In the genomic region with DNA sequence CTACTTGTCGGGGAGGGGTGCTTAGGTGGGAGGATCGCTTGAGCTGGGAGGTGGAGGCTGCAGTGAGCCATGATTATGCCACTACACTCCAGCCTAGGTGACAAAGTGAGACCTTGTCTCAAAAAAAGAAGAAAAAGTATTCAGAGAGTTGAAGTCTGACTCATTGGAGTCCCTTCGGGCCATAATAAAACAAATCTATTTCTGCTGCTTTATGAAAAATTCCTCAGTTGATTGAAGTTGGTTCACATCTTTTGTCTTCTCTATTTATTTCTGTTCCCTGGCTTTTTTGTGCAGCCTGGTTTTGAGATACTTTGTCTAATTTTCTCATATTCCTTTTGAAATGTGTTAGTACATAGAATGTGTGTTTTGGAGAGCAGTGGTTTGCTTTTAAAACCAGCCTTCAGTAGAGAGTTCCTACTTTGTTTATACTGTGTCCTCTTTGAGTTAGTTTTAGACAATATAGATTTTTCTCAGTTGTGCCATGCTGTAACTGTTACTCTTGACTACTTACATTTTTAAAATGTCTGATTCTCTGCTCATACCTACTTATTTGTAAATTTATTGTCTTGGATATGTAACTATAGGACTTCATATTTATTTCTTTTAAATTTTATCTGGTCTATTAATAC, we compare ENCODE assay signal across 18 cellular contexts. TPM values are rescaled to one million over a fixed set of nuclear protein-coding genes. Genes with fewer than 3 reads are reported as not detected.
DNase-seq lines count a peak whose midpoint lies in the region; ATAC-seq and TF ChIP-seq lines count a peak whose summit lies in the region.
"Had no signal": no experiment of that assay in that cellular context is flagged by ENCODE, and none has a peak within 500 bp of the region (broad histone marks: within the 10 kb centered on the region; RNA-seq: fewer than 3 reads in every experiment).

No MANE protein-coding gene starts in this region.

- no peak overlapping the region for H3K27ac ChIP-seq in CD4-positive, alpha-beta T cell (ENCODE audit: low read depth, low read length)
- H3K27ac ChIP-seq in IMR-90 (ENCODE audit: insufficient read depth, low read length): no peak overlapping the region
- H3K27ac ChIP-seq in mammary epithelial cell (ENCODE audit: insufficient read depth, low read depth, low read length): peak overlapping the region; percentile 5
- H3K27ac ChIP-seq: heart right ventricle had no signal

- no peak overlapping the region for H2BK15ac ChIP-seq in IMR-90 (ENCODE audit: low read depth, low read length)

- H3K27me3 Mint-ChIP-seq in CD4-positive, alpha-beta T cell: no peaks in the 10 kb centered on the region
- H3K27me3 Mint-ChIP-seq in mesothelial cell of epicardium (ENCODE audit: low read depth): no peaks in the 10 kb centered on the region

- peaks cover 64% of the 10 kb centered on the region for H3K36me3 Mint-ChIP-seq in CD4-positive, alpha-beta T cell (ENCODE audit: low read depth)
- peaks cover 24% of the 10 kb centered on the region for H3K36me3 Mint-ChIP-seq in mesothelial cell of epicardium

- DNase-seq in CD4-positive, alpha-beta T cell: no peak
- DNase-seq in IMR-90: peak; percentile 13
- peak; percentile 15 for DNase-seq in mammary epithelial cell
- no peak for DNase-seq in mesothelial cell of epicardium (ENCODE audit: low spot score in 2 of 2, unreplicated experiment in 2 of 2)
- no peak for DNase-seq in NCI-H1048 (lab: John Stamatoyannopoulos, UW)
- no peak for DNase-seq in NK-92 treated with Interleukin-12 subunit alpha and Interleukin-12 subunit beta, amount 100 ng/mL, for 24 hours (lab: John Stamatoyannopoulos, UW)
- DNase-seq in HEK293T (ENCODE audit: extremely low spot score): no peak
- no peak for DNase-seq in activated naive CD4-positive, alpha-beta T cell treated with Interleukin-2 at 50 U/mL for 16 hours
- DNase-seq: activated CD4-positive, alpha-beta T cell treated with anti-CD3 and anti-CD28 coated beads for 4 hours; activated T-cell treated with anti-CD3 and anti-CD28 coated beads, Interleukin-2, amount 50 U/mL, for 1 hour; Calu3; heart right ventricle; NCI-H1436 treated with DMSO at 0.1 percent for 48 hours; NCI-H345; SHP77 treated with DMSO at 0.1 percent for 48 hours; small intestine; stimulated activated naive CD4-positive, alpha-beta T cell; T1000 had no signal

- no peaks in the 10 kb centered on the region for H3K9me3 Mint-ChIP-seq in CD4-positive, alpha-beta T cell
- H3K9me3 Mint-ChIP-seq in mesothelial cell of epicardium: no peaks in the 10 kb centered on the region

- H3K79me2 ChIP-seq in mammary epithelial cell (ENCODE audit: insufficient read depth, low read length): peaks cover 79% of the 10 kb centered on the region

- peaks cover 24 to 45% of the 10 kb centered on the region in 2 experiments for H3K79me1 ChIP-seq in IMR-90 (ENCODE audit: low read depth in 1 of 2, low read length in 2 of 2)

- no peak overlapping the region for H2BK120ac ChIP-seq in IMR-90 (ENCODE audit: low read depth, low read length)

- no peak overlapping the region for H2BK20ac ChIP-seq in IMR-90 (ENCODE audit: low read depth, low read length)

- H3K9me1 ChIP-seq in IMR-90 (ENCODE audit: insufficient read depth, low read length): 0 out of 2 replicates have a peak, but pooled peaks cover 9% of the 10 kb centered on the region

- dilution Hi-C loops in IMR-90 (cut with HindIII; ENCODE audit: low sequenced_read_pairs, unreplicated experiment): no loop called here
- dilution Hi-C loops in mammary epithelial cell (cut with HindIII; ENCODE audit: low sequenced_read_pairs): loop anchor here (5.0 kb wide), 1 partner anchor 91 kb away; no protein-coding TSS in a partner anchor

- TF ChIP-seq CTCF in CD4-positive, alpha-beta T cell (IDR thresholded peaks at IDR 0.05): no peak
- TF ChIP-seq CTCF in IMR-90 (conservative IDR thresholded peaks at IDR 0.05; ENCODE audit: low read depth, low read length) (no peak), mammary epithelial cell (conservative IDR thresholded peaks at IDR 0.05 in 1 of 2, IDR thresholded peaks at IDR 0.05 in 1 of 2; ENCODE audit: extremely low read depth in 1 of 2, insufficient read depth in 1 of 2, low read depth in 1 of 2, low read length in 2 of 2) (no peak), mesothelial cell of epicardium (IDR thresholded peaks at IDR 0.05; ENCODE audit: unreplicated experiment) (no peak)

- WGBS in IMR-90 (ENCODE audit: extremely low coverage in 2 of 2, insufficient read length in 1 of 2), 2 experiments: 100% methylated on average over 1 of the region's 3 CpGs; no CpG with 5 or more reads in 1 of the 2 experiments
- WGBS in mammary epithelial cell (ENCODE audit: low coverage, missing lambda C conversion rate): 19% methylated on average over 3 of the region's 3 CpGs

- no peak overlapping the region for H3K18ac ChIP-seq in IMR-90 (ENCODE audit: low read depth, low read length)

- H4K5ac ChIP-seq in IMR-90 (ENCODE audit: low read depth, low read length): no peak overlapping the region

- H4K8ac ChIP-seq in IMR-90 (ENCODE audit: low read depth in 2 of 2, low read length in 2 of 2): no peak overlapping the region

- POLR2A ChIA-PET in CD4-positive, alpha-beta T cell (lab: Charles Lee): interaction anchor here (0.7 kb wide), 1 partner anchor 36 kb away, joined by 4 read pairs; a partner anchor contains a TSS
- POLR2A ChIA-PET in IMR-90 (lab: Charles Lee; ENCODE audit: unreplicated experiment) (no interaction called here), HEK293T (lab: Yijun Ruan, JAX) (no interaction called here)

- TF ChIP-seq RAD21 in IMR-90 (IDR thresholded peaks at IDR 0.05; ENCODE audit: low read length): no peak

- H3K9me3 ChIP-seq in CD4-positive, alpha-beta T cell (ENCODE audit: control insufficient read depth, low read length): no peaks in the 10 kb centered on the region
- H3K9me3 ChIP-seq in IMR-90 (ENCODE audit: control insufficient read depth, insufficient read depth, low read length) (no peaks in the 10 kb centered on the region), mammary epithelial cell (replicated peaks; ENCODE audit: insufficient read depth, low read length) (no peaks in the 10 kb centered on the region)
- H3K9me3 ChIP-seq: heart right ventricle had no signal

- no peak overlapping the region for H3K23ac ChIP-seq in IMR-90 (ENCODE audit: low read depth, low read length)

- peaks cover 46% of the 10 kb centered on the region for H3K4me1 Mint-ChIP-seq in CD4-positive, alpha-beta T cell (ENCODE audit: low read depth)
- peaks cover 28% of the 10 kb centered on the region for H3K4me1 Mint-ChIP-seq in mesothelial cell of epicardium

- peaks cover 6% of the 10 kb centered on the region; the same call in 1 of the 2 replicates for H3K4me1 ChIP-seq in IMR-90 (ENCODE audit: control insufficient read depth, insufficient read depth, low read length)
- H3K4me1 ChIP-seq in mammary epithelial cell (ENCODE audit: insufficient read depth, low read length): peaks cover 10% of the 10 kb centered on the region

- no peak overlapping the region for H2AK9ac ChIP-seq in IMR-90 (replicated peaks; ENCODE audit: low read depth, low read length, poor library complexity)

- H4K20me1 ChIP-seq in IMR-90 (ENCODE audit: insufficient read depth, low read length) (peaks cover 37% of the 10 kb centered on the region), mammary epithelial cell (ENCODE audit: insufficient read depth, low read length) (no peaks in the 10 kb centered on the region)

- H2AK5ac ChIP-seq in IMR-90 (ENCODE audit: low read depth, low read length): no peak overlapping the region

- no peak overlapping the region for H2BK5ac ChIP-seq in IMR-90 (ENCODE audit: low read depth, low read length, poor library complexity, severe bottlenecking)

- H3K56ac ChIP-seq in IMR-90 (ENCODE audit: extremely low read depth, insufficient read depth, low read length): no peak overlapping the region

- H2AFZ ChIP-seq in IMR-90 (replicated peaks; ENCODE audit: low read length, poor library complexity): no peak overlapping the region
- no peak overlapping the region for H2AFZ ChIP-seq in mammary epithelial cell (ENCODE audit: low read depth, low read length)

- in situ Hi-C loops in IMR-90 (cut with MboI; ENCODE audit: low sequenced_read_pairs): no loop called here
- in situ Hi-C loops in mammary epithelial cell (cut with MboI; ENCODE audit: low sequenced_read_pairs in 2 of 2): no loop called here

- H3K14ac ChIP-seq in IMR-90 (replicated peaks; ENCODE audit: low read depth, low read length): no peak overlapping the region

- no peak for TF ChIP-seq POLR2A in IMR-90 (IDR thresholded peaks at IDR 0.05; ENCODE audit: low read depth, low read length)

- H3K36me3 ChIP-seq in IMR-90 (ENCODE audit: control insufficient read depth, insufficient read depth, low read length) (peaks cover 9% of the 10 kb centered on the region), mammary epithelial cell (ENCODE audit: insufficient read depth, low read length) (peaks cover 21% of the 10 kb centered on the region)

- H3K27ac Mint-ChIP-seq in CD4-positive, alpha-beta T cell: peak overlapping the region; percentile 58
- H3K27ac Mint-ChIP-seq in mesothelial cell of epicardium: peak overlapping the region; percentile 92

- CTCF ChIA-PET in CD4-positive, alpha-beta T cell (lab: Charles Lee): no interaction called here
- CTCF ChIA-PET in IMR-90 (lab: Yijun Ruan, JAX): no interaction called here
- CTCF ChIA-PET in mammary epithelial cell (lab: Charles Lee; ENCODE audit: low non-redundant PET): no interaction called here
- CTCF ChIA-PET in HEK293T (lab: Yijun Ruan, JAX): interaction anchor here (1.2 kb wide), 1 partner anchor 10 kb away, joined by 3 read pairs; no protein-coding TSS in a partner anchor

- no peak overlapping the region for H4K91ac ChIP-seq in IMR-90 (ENCODE audit: insufficient read depth, low read depth, low read length)

- H3K9ac ChIP-seq in IMR-90 (ENCODE audit: low read depth, low read length) (no peak overlapping the region), mammary epithelial cell (ENCODE audit: insufficient read depth, low read length) (no peak overlapping the region)

- no peak overlapping the region for H3K4ac ChIP-seq in IMR-90 (ENCODE audit: low read depth, low read length)

- intact Hi-C loops in CD4-positive, alpha-beta T cell (cut with DNase I, micrococcal nuclease): no loop called here
- intact Hi-C loops in IMR-90 (cut with micrococcal nuclease): loop anchor here (5.0 kb wide), 1 partner anchor 34 kb away; no protein-coding TSS in a partner anchor
- intact Hi-C loops in mammary epithelial cell (cut with micrococcal nuclease): no loop called here

- H3K4me3 ChIP-seq in IMR-90 (ENCODE audit: insufficient read depth, low read depth, low read length) (no peak overlapping the region), mammary epithelial cell (replicated peaks in 1 of 3; ENCODE audit: insufficient read depth in 1 of 3, low read depth in 2 of 3, low read length in 3 of 3) (no peak overlapping the region)
- H3K4me3 ChIP-seq: heart right ventricle had no signal

- H3K4me3 Mint-ChIP-seq in CD4-positive, alpha-beta T cell: peak overlapping the region; percentile 3
- no peak overlapping the region for H3K4me3 Mint-ChIP-seq in mesothelial cell of epicardium

- H3K4me2 ChIP-seq in IMR-90 (ENCODE audit: low read depth, low read length) (peak overlapping the region; percentile 62; the same call in 1 of the 2 replicates), mammary epithelial cell (ENCODE audit: insufficient read depth, low read depth, low read length) (no peak overlapping the region)

- no peaks in the 10 kb centered on the region for H3K27me3 ChIP-seq in CD4-positive, alpha-beta T cell (ENCODE audit: control insufficient read depth, insufficient read depth, low read length)
- H3K27me3 ChIP-seq in IMR-90 (ENCODE audit: control insufficient read depth, insufficient read depth, low read length) (no peaks in the 10 kb centered on the region), mammary epithelial cell (ENCODE audit: insufficient read depth, low read length) (no peaks in the 10 kb centered on the region)
- H3K27me3 ChIP-seq: heart right ventricle had no signal

- ATAC-seq in CD4-positive, alpha-beta T cell (ENCODE audit: poor library complexity): no peak
- ATAC-seq in IMR-90 (ENCODE audit: low read depth): peak; percentile 72
- ATAC-seq: heart right ventricle had no signal

- BruUV-seq in IMR-90 (replicated peaks; lab: Mats Ljungman, UMichigan) (no TSS peak), mammary epithelial cell (replicated peaks; lab: Mats Ljungman, UMichigan) (no TSS peak)

RNA-seq across cellular contexts. Expression of a gene that starts 36.7 kb away (rescaled TPM):
- 100 to 1,000 TPM; 177 to 194 TPM for total RNA-seq in CD4-positive, alpha-beta T cell
- total RNA-seq in IMR-90 (2012; rRNA removed) (14.9 and 30.6 TPM in 2 replicates), mammary epithelial cell (100 to 1,000 TPM in 1 of 2 donors, 10 to 100 TPM in 1; 44.0 to 110 TPM), mesothelial cell of epicardium (137 to 145 TPM (median 142 TPM) in 3 replicates)
- polyA plus RNA-seq in IMR-90 (2012; rRNA removed) (31.8 and 45.8 TPM in 2 replicates), mammary epithelial cell (31.6 TPM)
- polyA plus RNA-seq in IMR-90 (2012; cell fraction: cytosol; rRNA removed): 5.9 and 6.8 TPM in 2 replicates
- polyA plus RNA-seq in IMR-90 (2012; cell fraction: nucleus; rRNA removed; ENCODE audit: low replicate concordance): 33.4 and 106 TPM in 2 replicates
- polyA minus RNA-seq in mammary epithelial cell: 32.4 TPM

RNA-seq across cellular contexts. Expression of a gene that starts 55.3 kb away (rescaled TPM):
- 1 to 10 TPM in 1 of 2 experiments, under 1 TPM in 1; 0.89 to 1.2 TPM for total RNA-seq in CD4-positive, alpha-beta T cell
- total RNA-seq in IMR-90 (2012; rRNA removed) (6.1 and 6.4 TPM in 2 replicates), mammary epithelial cell (1 to 10 TPM; 6.2 to 7.1 TPM), mesothelial cell of epicardium (10.4 to 14.7 TPM (median 10.7 TPM) in 3 replicates)
- polyA plus RNA-seq in IMR-90 (2012; rRNA removed) (11.9 and 12.6 TPM in 2 replicates), mammary epithelial cell (7.3 TPM)
- 12.7 and 17.5 TPM in 2 replicates for polyA plus RNA-seq in IMR-90 (2012; cell fraction: cytosol; rRNA removed)
- polyA plus RNA-seq in IMR-90 (2012; cell fraction: nucleus; rRNA removed; ENCODE audit: low replicate concordance): 3.9 and 5.0 TPM in 2 replicates
- polyA minus RNA-seq in mammary epithelial cell: not detected

Comparison
In these comparisons a context has a peak if more than half of its experiments do, and no peak if none do; other contexts are left out.
1. DNase-seq: peak in IMR-90 (single experiment) and mammary epithelial cell (single experiment); none in CD4-positive, alpha-beta T cell (0 of 10), mesothelial cell of epicardium (0 of 2), NCI-H1048 (single experiment), NK-92 treated with Interleukin-12 subunit alpha and Interleukin-12 subunit beta, amount 100 ng/mL, for 24 hours (single experiment), HEK293T (single experiment) and activated naive CD4-positive, alpha-beta T cell treated with Interleukin-2 at 50 U/mL for 16 hours (single experiment).